Comparison of ENCODE assay signal across 18 cellular contexts in genomic region chr9:78566948-78567675, GRCh38.
A peak's percentile ranks its signal among the peaks of the same experiment; 100 is the strongest.
DNase-seq lines count a peak whose midpoint lies in the region; ATAC-seq and TF ChIP-seq lines count a peak whose summit lies in the region.
"Had no signal": no experiment of that assay in that cellular context is flagged by ENCODE, and none has a peak within 500 bp of the region (broad histone marks: within the 10 kb centered on the region; RNA-seq: fewer than 3 reads in every experiment).

No MANE protein-coding gene starts in this region.

- no peaks in the 10 kb centered on the region for H3K36me3 Mint-ChIP-seq in chondrocyte (ENCODE audit: low read depth)
- H3K36me3 Mint-ChIP-seq: memory B cell, type B pancreatic cell had no signal

- H3K4me1 ChIP-seq in suprapubic skin: no peaks in the 10 kb centered on the region
- H3K4me1 ChIP-seq: gastrocnemius medialis, sigmoid colon had no signal

- TF ChIP-seq POLR2A in suprapubic skin (IDR thresholded peaks at IDR 0.05): no peak

- H3K27ac Mint-ChIP-seq in chondrocyte (ENCODE audit: unreplicated experiment): peak overlapping the region; percentile 67
- H3K27ac Mint-ChIP-seq: activated T-helper 17 cell treated with anti-CD3 and anti-CD28 coated beads, Interleukin-2, amount 50 U/mL, for 72 hours; memory B cell; type B pancreatic cell had no signal

- no peaks in the 10 kb centered on the region for H3K9me3 ChIP-seq in suprapubic skin
- H3K9me3 ChIP-seq: gastrocnemius medialis, sigmoid colon had no signal

- H3K36me3 ChIP-seq in kidney epithelial cell (ENCODE audit: control insufficient read depth, insufficient read depth, low read length) (no peaks in the 10 kb centered on the region), suprapubic skin (no peaks in the 10 kb centered on the region)
- H3K36me3 ChIP-seq: gastrocnemius medialis, sigmoid colon had no signal

- ATAC-seq in HG03432 (IDR thresholded peaks at IDR 0.05; ENCODE audit: unreplicated experiment): no peak
- ATAC-seq: activated T-helper 17 cell treated with anti-CD3 and anti-CD28 coated beads, Interleukin-2, amount 50 U/mL, for 72 hours had no signal

- no peak overlapping the region for H3K4me3 Mint-ChIP-seq in chondrocyte (ENCODE audit: unreplicated experiment)
- H3K4me3 Mint-ChIP-seq: activated T-helper 17 cell treated with anti-CD3 and anti-CD28 coated beads, Interleukin-2, amount 50 U/mL, for 72 hours; memory B cell; neural crest cell; type B pancreatic cell had no signal

- H3K27ac ChIP-seq in suprapubic skin: no peak overlapping the region
- H3K27ac ChIP-seq: gastrocnemius medialis, sigmoid colon had no signal

- H3K27me3 ChIP-seq in kidney epithelial cell (ENCODE audit: control insufficient read depth, insufficient read depth, low read length) (no peaks in the 10 kb centered on the region), suprapubic skin (no peaks in the 10 kb centered on the region)
- H3K27me3 ChIP-seq: gastrocnemius medialis, sigmoid colon had no signal

- no peaks in the 10 kb centered on the region for H3K9me3 Mint-ChIP-seq in chondrocyte (ENCODE audit: low read depth)
- H3K9me3 Mint-ChIP-seq: memory B cell, neural crest cell had no signal

- H3K27me3 Mint-ChIP-seq in chondrocyte (ENCODE audit: low read depth): no peaks in the 10 kb centered on the region
- H3K27me3 Mint-ChIP-seq: memory B cell had no signal

- 93% methylated on average over 5 of the region's 5 CpGs for WGBS in suprapubic skin

- TF ChIP-seq CTCF in AG10803 (conservative IDR thresholded peaks at IDR 0.05; ENCODE audit: low read length) (no peak), chondrocyte (IDR thresholded peaks at IDR 0.05) (no peak), kidney epithelial cell (IDR thresholded peaks at IDR 0.05; ENCODE audit: insufficient read depth, low read length, poor library complexity, severe bottlenecking) (no peak), suprapubic skin (IDR thresholded peaks at IDR 0.05) (no peak)

- peak; percentile 31 for DNase-seq in AG10803 (ENCODE audit: low read depth)
- DNase-seq in LHCN-M2 (ENCODE audit: low read depth): peak; percentile 81
- no peak for DNase-seq in chondrocyte (ENCODE audit: low spot score)
- peak; percentile 61 for DNase-seq in kidney epithelial cell (ENCODE audit: low read depth)
- DNase-seq in occipital lobe (lab: John Stamatoyannopoulos, UW): no peak
- DNase-seq in suprapubic skin (ENCODE audit: low spot score in 2 of 2): no peak
- no peak for DNase-seq in NCI-H2227 (lab: John Stamatoyannopoulos, UW; ENCODE audit: unreplicated experiment)
- DNase-seq: activated CD4-positive, alpha-beta T cell treated with anti-CD3 and anti-CD28 coated beads, Interleukin-2, amount 50 U/mL, for 48 hours; AML-193; gastrocnemius medialis; NCI-H1436; NCI-H446 treated with DMSO at 0.1 percent for 48 hours; sigmoid colon had no signal

- H3K4me3 ChIP-seq in AG10803 (ENCODE audit: low read length) (no peak overlapping the region), kidney epithelial cell (ENCODE audit: low read depth, low read length) (no peak overlapping the region), suprapubic skin (no peak overlapping the region)
- H3K4me3 ChIP-seq: gastrocnemius medialis, sigmoid colon had no signal

- H3K4me1 Mint-ChIP-seq in chondrocyte (ENCODE audit: low read depth): peaks cover 13% of the 10 kb centered on the region
- H3K4me1 Mint-ChIP-seq: activated T-helper 17 cell treated with anti-CD3 and anti-CD28 coated beads, Interleukin-2, amount 50 U/mL, for 72 hours; memory B cell; neural crest cell had no signal

- no peak for TF ChIP-seq EP300 in suprapubic skin (IDR thresholded peaks at IDR 0.05)

Comparison
In these comparisons a context has a peak if more than half of its experiments do, and no peak if none do; other contexts are left out.
1. DNase-seq: peak in AG10803 (single experiment), LHCN-M2 (single experiment) and kidney epithelial cell (single experiment); none in chondrocyte (single experiment), occipital lobe (single experiment), suprapubic skin (0 of 2) and NCI-H2227 (single experiment).